In genomic region chr11:59273008-59273841, GRCh38 we compare ENCODE assay signal across 9 cellular contexts.
DNase-seq lines count a peak whose midpoint lies in the region; ATAC-seq, FAIRE-seq and TF ChIP-seq lines count a peak whose summit lies in the region.
"Had no signal": no experiment of that assay in that cellular context is flagged by ENCODE, and none has a peak within 500 bp of the region (broad histone marks: within the 10 kb centered on the region; RNA-seq: fewer than 3 reads in every experiment).

No MANE protein-coding gene starts in this region.

- TF ChIP-seq CTCF in progenitor cell of endocrine pancreas (IDR thresholded peaks at IDR 0.05; ENCODE audit: unreplicated experiment) = no peak

- CTCF ChIA-PET in activated CD8-positive, alpha-beta memory T cell treated with anti-CD3 and anti-CD28 coated beads, Interleukin-2, amount 10 ng/mL, durations not matched to agents 7 days and 5 days (lab: Charles Lee) = interaction anchor here (1.2 kb wide), 1 partner anchor 101 kb away, joined by 5 read pairs; the partner anchor contains the start of gene DTX4

- no peaks in the 10 kb centered on the region for H3K9me3 Mint-ChIP-seq in activated CD8-positive, alpha-beta memory T cell treated with anti-CD3 and anti-CD28 coated beads, Interleukin-2, amount 10 ng/mL, durations not matched to agents 7 days and 5 days (ENCODE audit: low read depth)
- peaks cover 0 to 3% of the 10 kb centered on the region in 2 donors for H3K9me3 Mint-ChIP-seq in stimulated activated naive B cell treated with anti-CD40 and anti-IgM and Interleukin-4, amounts not matched to agents 10 μg/mL and 1 μg/mL and 100 μg/mL, for 72 hours
- H3K9me3 Mint-ChIP-seq in progenitor cell of endocrine pancreas (ENCODE audit: low read depth) = peaks cover 3% of the 10 kb centered on the region

- no peak for DNase-seq in activated CD8-positive, alpha-beta memory T cell treated with anti-CD3 and anti-CD28 coated beads, Interleukin-2, amount 10 ng/mL, durations not matched to agents 7 days and 5 days
- DNase-seq in activated CD8-positive, alpha-beta memory T cell treated with anti-CD3 and anti-CD28 coated beads for 24 hours = no peak
- DNase-seq in RPMI8226 = peak; percentile 79
- peak; percentile 53 for DNase-seq in stimulated activated naive B cell treated with anti-CD40 and anti-IgM and Interleukin-4, amounts not matched to agents 10 μg/mL and 1 μg/mL and 100 μg/mL, for 72 hours
- no peak for DNase-seq in NCI-H2196 (lab: John Stamatoyannopoulos, UW; ENCODE audit: unreplicated experiment)
- DNase-seq in RCC 7860 (ENCODE audit: low spot score) = no peak
- no peak for DNase-seq in progenitor cell of endocrine pancreas (ENCODE audit: low spot score, unreplicated experiment)

- H3K27me3 Mint-ChIP-seq in activated CD8-positive, alpha-beta memory T cell treated with anti-CD3 and anti-CD28 coated beads, Interleukin-2, amount 10 ng/mL, durations not matched to agents 7 days and 5 days = peaks cover 3% of the 10 kb centered on the region
- no peaks in the 10 kb centered on the region for H3K27me3 Mint-ChIP-seq in stimulated activated naive B cell treated with anti-CD40 and anti-IgM and Interleukin-4, amounts not matched to agents 10 μg/mL and 1 μg/mL and 100 μg/mL, for 72 hours
- H3K27me3 Mint-ChIP-seq in progenitor cell of endocrine pancreas = no peaks in the 10 kb centered on the region

- H3K4me1 Mint-ChIP-seq in activated CD8-positive, alpha-beta memory T cell treated with anti-CD3 and anti-CD28 coated beads, Interleukin-2, amount 10 ng/mL, durations not matched to agents 7 days and 5 days = peaks cover 15% of the 10 kb centered on the region
- H3K4me1 Mint-ChIP-seq in stimulated activated naive B cell treated with anti-CD40 and anti-IgM and Interleukin-4, amounts not matched to agents 10 μg/mL and 1 μg/mL and 100 μg/mL, for 72 hours = peaks cover 71 to 91% of the 10 kb centered on the region in 2 donors
- no peaks in the 10 kb centered on the region for H3K4me1 Mint-ChIP-seq in progenitor cell of endocrine pancreas (ENCODE audit: low read depth)

- H3K4me3 Mint-ChIP-seq in activated CD8-positive, alpha-beta memory T cell treated with anti-CD3 and anti-CD28 coated beads, Interleukin-2, amount 10 ng/mL, durations not matched to agents 7 days and 5 days = no peak overlapping the region
- peak overlapping the region; percentile 59 to 61 for H3K4me3 Mint-ChIP-seq in stimulated activated naive B cell treated with anti-CD40 and anti-IgM and Interleukin-4, amounts not matched to agents 10 μg/mL and 1 μg/mL and 100 μg/mL, for 72 hours
- H3K4me3 Mint-ChIP-seq in progenitor cell of endocrine pancreas (ENCODE audit: low read depth) = no peak overlapping the region

- H3K27ac Mint-ChIP-seq in activated CD8-positive, alpha-beta memory T cell treated with anti-CD3 and anti-CD28 coated beads, Interleukin-2, amount 10 ng/mL, durations not matched to agents 7 days and 5 days = no peak overlapping the region
- H3K27ac Mint-ChIP-seq in stimulated activated naive B cell treated with anti-CD40 and anti-IgM and Interleukin-4, amounts not matched to agents 10 μg/mL and 1 μg/mL and 100 μg/mL, for 72 hours = peak overlapping the region; percentile 93
- no peak overlapping the region for H3K27ac Mint-ChIP-seq in progenitor cell of endocrine pancreas

- H3K36me3 Mint-ChIP-seq in activated CD8-positive, alpha-beta memory T cell treated with anti-CD3 and anti-CD28 coated beads, Interleukin-2, amount 10 ng/mL, durations not matched to agents 7 days and 5 days = no peaks in the 10 kb centered on the region
- peaks cover 0 to 11% of the 10 kb centered on the region in 2 donors for H3K36me3 Mint-ChIP-seq in stimulated activated naive B cell treated with anti-CD40 and anti-IgM and Interleukin-4, amounts not matched to agents 10 μg/mL and 1 μg/mL and 100 μg/mL, for 72 hours
- no peaks in the 10 kb centered on the region for H3K36me3 Mint-ChIP-seq in progenitor cell of endocrine pancreas (ENCODE audit: insufficient read depth)

- FAIRE-seq in RCC 7860 (lab: Jason Lieb, UNC) = no peak
- FAIRE-seq: endothelial cell of umbilical vein had no signal

- ATAC-seq in activated CD8-positive, alpha-beta memory T cell treated with anti-CD3 and anti-CD28 coated beads, Interleukin-2, amount 10 ng/mL, durations not matched to agents 7 days and 5 days = peak; percentile 42
- peak; percentile 75 for ATAC-seq in HG03039 (IDR thresholded peaks at IDR 0.05; ENCODE audit: unreplicated experiment)
- peak; percentile 92 to 95 for ATAC-seq in stimulated activated naive B cell treated with anti-CD40 and anti-IgM and Interleukin-4, amounts not matched to agents 10 μg/mL and 1 μg/mL and 100 μg/mL, for 72 hours (replicated peaks)

Comparison
In these comparisons a context has a peak if more than half of its experiments do, and no peak if none do; other contexts are left out.
1. ATAC-seq: peak in every context shown above with its lines; median percentile 94 in stimulated activated naive B cell treated with anti-CD40 and anti-IgM and Interleukin-4, amounts not matched to agents 10 μg/mL and 1 μg/mL and 100 μg/mL, for 72 hours; 75 in HG03039; 42 in activated CD8-positive, alpha-beta memory T cell treated with anti-CD3 and anti-CD28 coated beads, Interleukin-2, amount 10 ng/mL, durations not matched to agents 7 days and 5 days.
2. DNase-seq: peak in RPMI8226 (single experiment) and stimulated activated naive B cell treated with anti-CD40 and anti-IgM and Interleukin-4, amounts not matched to agents 10 μg/mL and 1 μg/mL and 100 μg/mL, for 72 hours (single experiment); none in activated CD8-positive, alpha-beta memory T cell treated with anti-CD3 and anti-CD28 coated beads, Interleukin-2, amount 10 ng/mL, durations not matched to agents 7 days and 5 days (single experiment), activated CD8-positive, alpha-beta memory T cell treated with anti-CD3 and anti-CD28 coated beads for 24 hours (single experiment), NCI-H2196 (single experiment), RCC 7860 (single experiment) and progenitor cell of endocrine pancreas (single experiment).
3. H3K4me3 Mint-ChIP-seq: peak in stimulated activated naive B cell treated with anti-CD40 and anti-IgM and Interleukin-4, amounts not matched to agents 10 μg/mL and 1 μg/mL and 100 μg/mL, for 72 hours (2 of 2); none in activated CD8-positive, alpha-beta memory T cell treated with anti-CD3 and anti-CD28 coated beads, Interleukin-2, amount 10 ng/mL, durations not matched to agents 7 days and 5 days (single experiment) and progenitor cell of endocrine pancreas (single experiment).